35 cellular contexts compared by ENCODE assay signal in genomic region chr12:40889329-40889728, GRCh38.
"Had no signal": no experiment of that assay in that cellular context is flagged by ENCODE, and none has a peak within 500 bp of the region (broad histone marks: within the 10 kb centered on the region; RNA-seq: fewer than 3 reads in every experiment).

No MANE protein-coding gene starts in this region.

- H3K36me3 ChIP-seq: MG63 had no signal

- H3K4me3 ChIP-seq: MG63 had no signal

- H3K27me3 ChIP-seq: MG63 had no signal

- H3K9me3 ChIP-seq: MG63 had no signal

- DNase-seq: Karpas-422, MG63, MM.1S, MV-4-11, NCI-H1048, NCI-H1092, NCI-H1092 treated with DMSO at 0.1 percent for 48 hours, NCI-H1105, NCI-H1105 treated with DMSO at 0.1 percent for 48 hours, NCI-H1417, NCI-H1417 treated with DMSO at 0.1 percent for 48 hours, NCI-H1436, NCI-H1436 treated with DMSO at 0.1 percent for 48 hours, NCI-H146, NCI-H1694, NCI-H1694 treated with DMSO at 0.1 percent for 48 hours, NCI-H187, NCI-H187 treated with DMSO at 0.1 percent for 48 hours, NCI-H1930, NCI-H2029, NCI-H2029 treated with DMSO at 0.1 percent for 48 hours, NCI-H2081, NCI-H2081 treated with DMSO at 0.1 percent for 48 hours, NCI-H2107, NCI-H2171, NCI-H2171 treated with DMSO at 0.1 percent for 48 hours, NCI-H2227 treated with DMSO at 0.1 percent for 48 hours, NCI-H226, NCI-H345, NCI-H446, NCI-H446 treated with DMSO at 0.1 percent for 48 hours, NCI-H510A, NCI-H510A treated with DMSO at 0.1 percent for 48 hours, NCI-H524, NCI-H524 treated with DMSO at 0.1 percent for 48 hours had no signal
